1 cellular context compared by ENCODE assay signal in the genomic region with DNA sequence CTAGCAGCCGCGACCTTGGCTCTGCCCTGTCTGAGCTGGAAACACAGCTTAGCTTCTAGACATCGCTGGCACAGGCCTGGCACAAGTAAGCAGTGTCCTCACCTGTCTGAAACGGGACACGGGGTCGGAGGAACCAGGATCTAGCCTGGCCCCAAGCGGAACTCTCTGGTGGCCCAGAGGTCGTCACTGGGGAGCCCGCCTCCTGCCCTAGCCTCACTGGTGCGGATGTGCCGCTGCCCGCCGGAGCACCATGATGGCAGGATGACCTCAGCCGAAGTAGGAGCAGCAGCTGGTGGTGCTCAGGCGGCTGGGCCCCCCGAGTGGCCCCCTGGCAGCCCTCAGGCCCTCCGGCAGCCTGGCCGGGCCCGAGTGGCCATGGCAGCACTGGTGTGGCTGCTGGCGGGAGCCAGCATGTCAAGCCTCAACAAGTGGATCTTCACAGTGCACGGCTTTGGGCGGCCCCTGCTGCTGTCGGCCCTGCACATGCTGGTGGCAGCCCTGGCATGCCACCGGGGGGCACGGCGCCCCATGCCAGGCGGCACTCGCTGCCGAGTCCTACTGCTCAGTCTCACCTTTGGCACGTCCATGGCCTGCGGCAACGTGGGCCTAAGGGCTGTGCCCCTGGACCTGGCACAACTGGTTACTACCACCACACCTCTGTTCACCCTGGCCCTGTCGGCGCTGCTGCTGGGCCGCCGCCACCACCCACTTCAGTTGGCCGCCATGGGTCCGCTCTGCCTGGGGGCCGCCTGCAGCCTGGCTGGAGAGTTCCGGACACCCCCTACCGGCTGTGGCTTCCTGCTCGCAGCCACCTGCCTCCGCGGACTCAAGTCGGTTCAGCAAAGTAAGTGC.
TF ChIP-seq lines count a peak whose summit lies in the region.

No MANE protein-coding gene starts in this region.

TF ChIP-seq in GM12878, 131 proteins besides CTCF, POLR2A, EP300 and RAD21 (continues in another document):
- TF ChIP-seq, protein P1, sequence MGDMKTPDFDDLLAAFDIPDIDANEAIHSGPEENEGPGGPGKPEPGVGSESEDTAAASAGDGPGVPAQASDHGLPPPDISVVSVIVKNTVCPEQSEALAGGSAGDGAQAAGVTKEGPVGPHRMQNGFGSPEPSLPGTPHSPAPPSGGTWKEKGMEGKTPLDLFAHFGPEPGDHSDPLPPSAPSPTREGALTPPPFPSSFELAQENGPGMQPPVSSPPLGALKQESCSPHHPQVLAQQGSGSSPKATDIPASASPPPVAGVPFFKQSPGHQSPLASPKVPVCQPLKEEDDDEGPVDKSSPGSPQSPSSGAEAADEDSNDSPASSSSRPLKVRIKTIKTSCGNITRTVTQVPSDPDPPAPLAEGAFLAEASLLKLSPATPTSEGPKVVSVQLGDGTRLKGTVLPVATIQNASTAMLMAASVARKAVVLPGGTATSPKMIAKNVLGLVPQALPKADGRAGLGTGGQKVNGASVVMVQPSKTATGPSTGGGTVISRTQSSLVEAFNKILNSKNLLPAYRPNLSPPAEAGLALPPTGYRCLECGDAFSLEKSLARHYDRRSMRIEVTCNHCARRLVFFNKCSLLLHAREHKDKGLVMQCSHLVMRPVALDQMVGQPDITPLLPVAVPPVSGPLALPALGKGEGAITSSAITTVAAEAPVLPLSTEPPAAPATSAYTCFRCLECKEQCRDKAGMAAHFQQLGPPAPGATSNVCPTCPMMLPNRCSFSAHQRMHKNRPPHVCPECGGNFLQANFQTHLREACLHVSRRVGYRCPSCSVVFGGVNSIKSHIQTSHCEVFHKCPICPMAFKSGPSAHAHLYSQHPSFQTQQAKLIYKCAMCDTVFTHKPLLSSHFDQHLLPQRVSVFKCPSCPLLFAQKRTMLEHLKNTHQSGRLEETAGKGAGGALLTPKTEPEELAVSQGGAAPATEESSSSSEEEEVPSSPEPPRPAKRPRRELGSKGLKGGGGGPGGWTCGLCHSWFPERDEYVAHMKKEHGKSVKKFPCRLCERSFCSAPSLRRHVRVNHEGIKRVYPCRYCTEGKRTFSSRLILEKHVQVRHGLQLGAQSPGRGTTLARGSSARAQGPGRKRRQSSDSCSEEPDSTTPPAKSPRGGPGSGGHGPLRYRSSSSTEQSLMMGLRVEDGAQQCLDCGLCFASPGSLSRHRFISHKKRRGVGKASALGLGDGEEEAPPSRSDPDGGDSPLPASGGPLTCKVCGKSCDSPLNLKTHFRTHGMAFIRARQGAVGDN (IDR thresholded peaks at IDR 0.05): 0 out of 2 replicates have a peak, but pooled peaks have one; percentile 41
- TF ChIP-seq ZNF274 (IDR thresholded peaks at IDR 0.05; ENCODE audit: insufficient read depth, insufficient read length) (no peak), ZNF622 (IDR thresholded peaks at IDR 0.05) (no peak), SREBF1 (IDR thresholded peaks at IDR 0.05; ENCODE audit: low read length) (no peak), NFYA (IDR thresholded peaks at IDR 0.05; ENCODE audit: borderline replicate concordance, low read depth, low read length) (no peak), HDAC6 (IDR thresholded peaks at IDR 0.05; ENCODE audit: unreplicated experiment) (no peak), HDAC2 (IDR thresholded peaks at IDR 0.05) (no peak), DPF2 (IDR thresholded peaks at IDR 0.05) (peak; percentile 43; the same call in 1 of the 2 replicates), WRNIP1 (IDR thresholded peaks at IDR 0.05; ENCODE audit: borderline replicate concordance, low read depth, low read length) (no peak), NBN (IDR thresholded peaks at IDR 0.05) (no peak), MTA2 (IDR thresholded peaks at IDR 0.05; ENCODE audit: low read depth) (no peak), LARP7 (IDR thresholded peaks at IDR 0.05) (peak; percentile 46; the same call in 1 of the 2 replicates), GATAD2B (conservative IDR thresholded peaks at IDR 0.05; ENCODE audit: low read depth) (peak; percentile 62; the same call in 1 of the 2 replicates), STAT3 (IDR thresholded peaks at IDR 0.05; ENCODE audit: low read depth, low read length) (no peak), NFIC (IDR thresholded peaks at IDR 0.05; ENCODE audit: low read depth, low read length) (no peak), SIN3A (IDR thresholded peaks at IDR 0.05; ENCODE audit: low read depth, low read length) (no peak), YY1 (IDR thresholded peaks at IDR 0.05; ENCODE audit: low read depth, low read length) (no peak), NRF1 (conservative IDR thresholded peaks at IDR 0.05; ENCODE audit: low read depth, low read length) (no peak), KAT2A (conservative IDR thresholded peaks at IDR 0.05; ENCODE audit: control insufficient read depth, low read depth, low read length) (no peak), ESRRA (IDR thresholded peaks at IDR 0.05; ENCODE audit: low read length) (no peak), SMARCA5 (IDR thresholded peaks at IDR 0.05) (peak; percentile 67), YBX1 (IDR thresholded peaks at IDR 0.05) (no peak), KDM1A (IDR thresholded peaks at IDR 0.05; ENCODE audit: borderline replicate concordance) (no peak)
- TF ChIP-seq, protein P2, sequence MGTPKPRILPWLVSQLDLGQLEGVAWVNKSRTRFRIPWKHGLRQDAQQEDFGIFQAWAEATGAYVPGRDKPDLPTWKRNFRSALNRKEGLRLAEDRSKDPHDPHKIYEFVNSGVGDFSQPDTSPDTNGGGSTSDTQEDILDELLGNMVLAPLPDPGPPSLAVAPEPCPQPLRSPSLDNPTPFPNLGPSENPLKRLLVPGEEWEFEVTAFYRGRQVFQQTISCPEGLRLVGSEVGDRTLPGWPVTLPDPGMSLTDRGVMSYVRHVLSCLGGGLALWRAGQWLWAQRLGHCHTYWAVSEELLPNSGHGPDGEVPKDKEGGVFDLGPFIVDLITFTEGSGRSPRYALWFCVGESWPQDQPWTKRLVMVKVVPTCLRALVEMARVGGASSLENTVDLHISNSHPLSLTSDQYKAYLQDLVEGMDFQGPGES (IDR thresholded peaks at IDR 0.05): no peak
- TF ChIP-seq, protein P3, sequence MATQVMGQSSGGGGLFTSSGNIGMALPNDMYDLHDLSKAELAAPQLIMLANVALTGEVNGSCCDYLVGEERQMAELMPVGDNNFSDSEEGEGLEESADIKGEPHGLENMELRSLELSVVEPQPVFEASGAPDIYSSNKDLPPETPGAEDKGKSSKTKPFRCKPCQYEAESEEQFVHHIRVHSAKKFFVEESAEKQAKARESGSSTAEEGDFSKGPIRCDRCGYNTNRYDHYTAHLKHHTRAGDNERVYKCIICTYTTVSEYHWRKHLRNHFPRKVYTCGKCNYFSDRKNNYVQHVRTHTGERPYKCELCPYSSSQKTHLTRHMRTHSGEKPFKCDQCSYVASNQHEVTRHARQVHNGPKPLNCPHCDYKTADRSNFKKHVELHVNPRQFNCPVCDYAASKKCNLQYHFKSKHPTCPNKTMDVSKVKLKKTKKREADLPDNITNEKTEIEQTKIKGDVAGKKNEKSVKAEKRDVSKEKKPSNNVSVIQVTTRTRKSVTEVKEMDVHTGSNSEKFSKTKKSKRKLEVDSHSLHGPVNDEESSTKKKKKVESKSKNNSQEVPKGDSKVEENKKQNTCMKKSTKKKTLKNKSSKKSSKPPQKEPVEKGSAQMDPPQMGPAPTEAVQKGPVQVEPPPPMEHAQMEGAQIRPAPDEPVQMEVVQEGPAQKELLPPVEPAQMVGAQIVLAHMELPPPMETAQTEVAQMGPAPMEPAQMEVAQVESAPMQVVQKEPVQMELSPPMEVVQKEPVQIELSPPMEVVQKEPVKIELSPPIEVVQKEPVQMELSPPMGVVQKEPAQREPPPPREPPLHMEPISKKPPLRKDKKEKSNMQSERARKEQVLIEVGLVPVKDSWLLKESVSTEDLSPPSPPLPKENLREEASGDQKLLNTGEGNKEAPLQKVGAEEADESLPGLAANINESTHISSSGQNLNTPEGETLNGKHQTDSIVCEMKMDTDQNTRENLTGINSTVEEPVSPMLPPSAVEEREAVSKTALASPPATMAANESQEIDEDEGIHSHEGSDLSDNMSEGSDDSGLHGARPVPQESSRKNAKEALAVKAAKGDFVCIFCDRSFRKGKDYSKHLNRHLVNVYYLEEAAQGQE (IDR thresholded peaks at IDR 0.05; ENCODE audit: low read depth, low read length): no peak
- TF ChIP-seq, protein P4, sequence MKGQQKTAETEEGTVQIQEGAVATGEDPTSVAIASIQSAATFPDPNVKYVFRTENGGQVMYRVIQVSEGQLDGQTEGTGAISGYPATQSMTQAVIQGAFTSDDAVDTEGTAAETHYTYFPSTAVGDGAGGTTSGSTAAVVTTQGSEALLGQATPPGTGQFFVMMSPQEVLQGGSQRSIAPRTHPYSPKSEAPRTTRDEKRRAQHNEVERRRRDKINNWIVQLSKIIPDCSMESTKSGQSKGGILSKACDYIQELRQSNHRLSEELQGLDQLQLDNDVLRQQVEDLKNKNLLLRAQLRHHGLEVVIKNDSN (IDR thresholded peaks at IDR 0.05; ENCODE audit: borderline replicate concordance, extremely low read length, insufficient read depth, low read depth, low read length): no peak
- TF ChIP-seq, protein P5, sequence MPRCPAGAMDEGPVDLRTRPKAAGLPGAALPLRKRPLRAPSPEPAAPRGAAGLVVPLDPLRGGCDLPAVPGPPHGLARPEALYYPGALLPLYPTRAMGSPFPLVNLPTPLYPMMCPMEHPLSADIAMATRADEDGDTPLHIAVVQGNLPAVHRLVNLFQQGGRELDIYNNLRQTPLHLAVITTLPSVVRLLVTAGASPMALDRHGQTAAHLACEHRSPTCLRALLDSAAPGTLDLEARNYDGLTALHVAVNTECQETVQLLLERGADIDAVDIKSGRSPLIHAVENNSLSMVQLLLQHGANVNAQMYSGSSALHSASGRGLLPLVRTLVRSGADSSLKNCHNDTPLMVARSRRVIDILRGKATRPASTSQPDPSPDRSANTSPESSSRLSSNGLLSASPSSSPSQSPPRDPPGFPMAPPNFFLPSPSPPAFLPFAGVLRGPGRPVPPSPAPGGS (IDR thresholded peaks at IDR 0.05; ENCODE audit: borderline replicate concordance, insufficient read depth, low read depth, low read length, poor library complexity, severe bottlenecking): no peak
- TF ChIP-seq, protein P6, sequence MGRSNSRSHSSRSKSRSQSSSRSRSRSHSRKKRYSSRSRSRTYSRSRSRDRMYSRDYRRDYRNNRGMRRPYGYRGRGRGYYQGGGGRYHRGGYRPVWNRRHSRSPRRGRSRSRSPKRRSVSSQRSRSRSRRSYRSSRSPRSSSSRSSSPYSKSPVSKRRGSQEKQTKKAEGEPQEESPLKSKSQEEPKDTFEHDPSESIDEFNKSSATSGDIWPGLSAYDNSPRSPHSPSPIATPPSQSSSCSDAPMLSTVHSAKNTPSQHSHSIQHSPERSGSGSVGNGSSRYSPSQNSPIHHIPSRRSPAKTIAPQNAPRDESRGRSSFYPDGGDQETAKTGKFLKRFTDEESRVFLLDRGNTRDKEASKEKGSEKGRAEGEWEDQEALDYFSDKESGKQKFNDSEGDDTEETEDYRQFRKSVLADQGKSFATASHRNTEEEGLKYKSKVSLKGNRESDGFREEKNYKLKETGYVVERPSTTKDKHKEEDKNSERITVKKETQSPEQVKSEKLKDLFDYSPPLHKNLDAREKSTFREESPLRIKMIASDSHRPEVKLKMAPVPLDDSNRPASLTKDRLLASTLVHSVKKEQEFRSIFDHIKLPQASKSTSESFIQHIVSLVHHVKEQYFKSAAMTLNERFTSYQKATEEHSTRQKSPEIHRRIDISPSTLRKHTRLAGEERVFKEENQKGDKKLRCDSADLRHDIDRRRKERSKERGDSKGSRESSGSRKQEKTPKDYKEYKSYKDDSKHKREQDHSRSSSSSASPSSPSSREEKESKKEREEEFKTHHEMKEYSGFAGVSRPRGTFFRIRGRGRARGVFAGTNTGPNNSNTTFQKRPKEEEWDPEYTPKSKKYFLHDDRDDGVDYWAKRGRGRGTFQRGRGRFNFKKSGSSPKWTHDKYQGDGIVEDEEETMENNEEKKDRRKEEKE (IDR thresholded peaks at IDR 0.05): no peak
- TF ChIP-seq, protein P7, sequence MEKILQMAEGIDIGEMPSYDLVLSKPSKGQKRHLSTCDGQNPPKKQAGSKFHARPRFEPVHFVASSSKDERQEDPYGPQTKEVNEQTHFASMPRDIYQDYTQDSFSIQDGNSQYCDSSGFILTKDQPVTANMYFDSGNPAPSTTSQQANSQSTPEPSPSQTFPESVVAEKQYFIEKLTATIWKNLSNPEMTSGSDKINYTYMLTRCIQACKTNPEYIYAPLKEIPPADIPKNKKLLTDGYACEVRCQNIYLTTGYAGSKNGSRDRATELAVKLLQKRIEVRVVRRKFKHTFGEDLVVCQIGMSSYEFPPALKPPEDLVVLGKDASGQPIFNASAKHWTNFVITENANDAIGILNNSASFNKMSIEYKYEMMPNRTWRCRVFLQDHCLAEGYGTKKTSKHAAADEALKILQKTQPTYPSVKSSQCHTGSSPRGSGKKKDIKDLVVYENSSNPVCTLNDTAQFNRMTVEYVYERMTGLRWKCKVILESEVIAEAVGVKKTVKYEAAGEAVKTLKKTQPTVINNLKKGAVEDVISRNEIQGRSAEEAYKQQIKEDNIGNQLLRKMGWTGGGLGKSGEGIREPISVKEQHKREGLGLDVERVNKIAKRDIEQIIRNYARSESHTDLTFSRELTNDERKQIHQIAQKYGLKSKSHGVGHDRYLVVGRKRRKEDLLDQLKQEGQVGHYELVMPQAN (conservative IDR thresholded peaks at IDR 0.05): peak; percentile 26; the same call in 1 of the 2 replicates
- TF ChIP-seq, protein P8, sequence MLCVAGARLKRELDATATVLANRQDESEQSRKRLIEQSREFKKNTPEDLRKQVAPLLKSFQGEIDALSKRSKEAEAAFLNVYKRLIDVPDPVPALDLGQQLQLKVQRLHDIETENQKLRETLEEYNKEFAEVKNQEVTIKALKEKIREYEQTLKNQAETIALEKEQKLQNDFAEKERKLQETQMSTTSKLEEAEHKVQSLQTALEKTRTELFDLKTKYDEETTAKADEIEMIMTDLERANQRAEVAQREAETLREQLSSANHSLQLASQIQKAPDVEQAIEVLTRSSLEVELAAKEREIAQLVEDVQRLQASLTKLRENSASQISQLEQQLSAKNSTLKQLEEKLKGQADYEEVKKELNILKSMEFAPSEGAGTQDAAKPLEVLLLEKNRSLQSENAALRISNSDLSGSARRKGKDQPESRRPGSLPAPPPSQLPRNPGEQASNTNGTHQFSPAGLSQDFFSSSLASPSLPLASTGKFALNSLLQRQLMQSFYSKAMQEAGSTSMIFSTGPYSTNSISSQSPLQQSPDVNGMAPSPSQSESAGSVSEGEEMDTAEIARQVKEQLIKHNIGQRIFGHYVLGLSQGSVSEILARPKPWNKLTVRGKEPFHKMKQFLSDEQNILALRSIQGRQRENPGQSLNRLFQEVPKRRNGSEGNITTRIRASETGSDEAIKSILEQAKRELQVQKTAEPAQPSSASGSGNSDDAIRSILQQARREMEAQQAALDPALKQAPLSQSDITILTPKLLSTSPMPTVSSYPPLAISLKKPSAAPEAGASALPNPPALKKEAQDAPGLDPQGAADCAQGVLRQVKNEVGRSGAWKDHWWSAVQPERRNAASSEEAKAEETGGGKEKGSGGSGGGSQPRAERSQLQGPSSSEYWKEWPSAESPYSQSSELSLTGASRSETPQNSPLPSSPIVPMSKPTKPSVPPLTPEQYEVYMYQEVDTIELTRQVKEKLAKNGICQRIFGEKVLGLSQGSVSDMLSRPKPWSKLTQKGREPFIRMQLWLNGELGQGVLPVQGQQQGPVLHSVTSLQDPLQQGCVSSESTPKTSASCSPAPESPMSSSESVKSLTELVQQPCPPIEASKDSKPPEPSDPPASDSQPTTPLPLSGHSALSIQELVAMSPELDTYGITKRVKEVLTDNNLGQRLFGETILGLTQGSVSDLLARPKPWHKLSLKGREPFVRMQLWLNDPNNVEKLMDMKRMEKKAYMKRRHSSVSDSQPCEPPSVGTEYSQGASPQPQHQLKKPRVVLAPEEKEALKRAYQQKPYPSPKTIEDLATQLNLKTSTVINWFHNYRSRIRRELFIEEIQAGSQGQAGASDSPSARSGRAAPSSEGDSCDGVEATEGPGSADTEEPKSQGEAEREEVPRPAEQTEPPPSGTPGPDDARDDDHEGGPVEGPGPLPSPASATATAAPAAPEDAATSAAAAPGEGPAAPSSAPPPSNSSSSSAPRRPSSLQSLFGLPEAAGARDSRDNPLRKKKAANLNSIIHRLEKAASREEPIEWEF (IDR thresholded peaks at IDR 0.05; ENCODE audit: insufficient replicate concordance, low read depth, low read length): no peak
